Comparison of ENCODE assay signal across 8 cellular contexts in genomic region chr6:45445749-45446454, GRCh38.
A peak's percentile ranks its signal among the peaks of the same experiment; 100 is the strongest.
DNase-seq lines count a peak whose midpoint lies in the region; ATAC-seq, FAIRE-seq and TF ChIP-seq lines count a peak whose summit lies in the region.

No MANE protein-coding gene starts in this region.

- TF ChIP-seq CTCF in Calu3 (IDR thresholded peaks at IDR 0.05; ENCODE audit: unreplicated experiment) (no peak), endothelial cell of umbilical vein (IDR thresholded peaks at IDR 0.05; ENCODE audit: extremely low read depth in 1 of 2, insufficient read depth in 1 of 2, low read depth in 1 of 2, low read length in 2 of 2) (no peak), mesothelial cell of epicardium (IDR thresholded peaks at IDR 0.05; ENCODE audit: unreplicated experiment) (no peak)

- no peak overlapping the region for H3K4me3 ChIP-seq in Jurkat, Clone E6-1 (ENCODE audit: low read length)
- H3K4me3 ChIP-seq in endothelial cell of umbilical vein (replicated peaks in 1 of 3; ENCODE audit: insufficient read depth in 1 of 3, low read depth in 1 of 3, low read length in 3 of 3) (peak overlapping the region in 1 of 3 experiments; percentile 5), aorta (ENCODE audit: low read length in 2 of 2) (no peak overlapping the region)

- H3K27me3 ChIP-seq in endothelial cell of umbilical vein (ENCODE audit: control insufficient read depth in 2 of 2, insufficient read depth in 2 of 2, low read length in 2 of 2) (no peaks in the 10 kb centered on the region), aorta (ENCODE audit: control insufficient read depth in 1 of 2, insufficient read depth in 2 of 2, low read length in 1 of 2) (no peaks in the 10 kb centered on the region)

- peak; percentile 93 for FAIRE-seq in endothelial cell of umbilical vein (lab: Jason Lieb, UNC)

- no peaks in the 10 kb centered on the region for H4K20me1 ChIP-seq in endothelial cell of umbilical vein (replicated peaks; ENCODE audit: control insufficient read depth, extremely low read depth, insufficient read depth, low read length)

- H3K9me3 Mint-ChIP-seq in Calu3 (ENCODE audit: low read depth, unreplicated experiment): no peaks in the 10 kb centered on the region
- peaks cover 3% of the 10 kb centered on the region for H3K9me3 Mint-ChIP-seq in mesothelial cell of epicardium

- CTCF ChIA-PET in Calu3 (lab: Charles Lee) (interaction anchor here (0.6 to 1.1 kb wide), 2 partner anchors 21 to 39 kb away, joined by 4 read pairs; no protein-coding TSS in a partner anchor), endothelial cell of umbilical vein (lab: Charles Lee) (interaction anchor here (0.8 to 1.1 kb wide), 9 partner anchors 9 to 269 kb away, joined by 3 to 9 read pairs (median 5); partner anchors contain the start of gene SUPT3H)

- H3K4me2 ChIP-seq in endothelial cell of umbilical vein (ENCODE audit: insufficient read depth, low read length): peak overlapping the region; percentile 71

- H3K36me3 Mint-ChIP-seq in Calu3 (ENCODE audit: insufficient read depth, unreplicated experiment): peaks cover 7% of the 10 kb centered on the region
- no peaks in the 10 kb centered on the region for H3K36me3 Mint-ChIP-seq in mesothelial cell of epicardium

- WGBS in aorta, 2 donors: 11 to 12% methylated on average over 8 of the region's 8 CpGs

- H3K79me2 ChIP-seq in endothelial cell of umbilical vein (ENCODE audit: control insufficient read depth, insufficient read depth, low read length): no peaks in the 10 kb centered on the region

- H3K4me1 Mint-ChIP-seq in Calu3 (ENCODE audit: low read depth, unreplicated experiment): peaks cover 36% of the 10 kb centered on the region
- H3K4me1 Mint-ChIP-seq in mesothelial cell of epicardium: peaks cover 37% of the 10 kb centered on the region

- no peak for TF ChIP-seq POLR2A in endothelial cell of umbilical vein (IDR thresholded peaks at IDR 0.05; ENCODE audit: low read depth, low read length)

- no peaks in the 10 kb centered on the region for H3K9me1 ChIP-seq in endothelial cell of umbilical vein (replicated peaks; ENCODE audit: control insufficient read depth, extremely low read depth, insufficient read depth, low read length)

- POLR2A ChIA-PET in endothelial cell of umbilical vein (lab: Charles Lee): no interaction called here

- no peaks in the 10 kb centered on the region for H3K9me3 ChIP-seq in endothelial cell of umbilical vein (replicated peaks; ENCODE audit: control insufficient read depth, insufficient read depth, low read length)
- H3K9me3 ChIP-seq in aorta (ENCODE audit: control insufficient read depth, low read length): no peaks in the 10 kb centered on the region

- dilution Hi-C loops in endothelial cell of umbilical vein (cut with MboI; ENCODE audit: extremely low pct_ligation_motif_present, low sequenced_read_pairs): no loop called here

- peak overlapping the region; percentile 41 for H3K4me3 Mint-ChIP-seq in Calu3 (ENCODE audit: low read depth, unreplicated experiment)
- H3K4me3 Mint-ChIP-seq in mesothelial cell of epicardium: peak overlapping the region; percentile 46

- H3K9ac ChIP-seq in endothelial cell of umbilical vein (replicated peaks; ENCODE audit: extremely low read depth, insufficient read depth, low read length): peak overlapping the region; percentile 47

- H3K36me3 ChIP-seq in endothelial cell of umbilical vein (ENCODE audit: control insufficient read depth in 2 of 2, extremely low read depth in 1 of 2, insufficient read depth in 2 of 2, low read length in 2 of 2) (no peaks in the 10 kb centered on the region), aorta (ENCODE audit: control insufficient read depth in 1 of 2, insufficient read depth in 2 of 2, low read length in 1 of 2) (no peaks in the 10 kb centered on the region)

- H3K27ac ChIP-seq in endothelial cell of umbilical vein (ENCODE audit: insufficient read depth, low read depth, low read length) (peak overlapping the region; percentile 68), aorta (ENCODE audit: low read depth in 1 of 2, low read length in 2 of 2) (no peak overlapping the region)

- H3K27ac Mint-ChIP-seq in Calu3 (ENCODE audit: unreplicated experiment) (peak overlapping the region; percentile 91), mesothelial cell of epicardium (peak overlapping the region; percentile 74)

- BruUV-seq in Calu3 (replicated peaks; lab: Mats Ljungman, UMichigan) (no TSS peak), endothelial cell of umbilical vein (replicated peaks; lab: Mats Ljungman, UMichigan) (no TSS peak)

- peaks cover 33% of the 10 kb centered on the region for H3K4me1 ChIP-seq in endothelial cell of umbilical vein (ENCODE audit: control insufficient read depth, extremely low read depth, insufficient read depth, low read length)
- peaks cover 0 to 4% of the 10 kb centered on the region in 2 donors for H3K4me1 ChIP-seq in aorta (ENCODE audit: control insufficient read depth in 1 of 2, insufficient read depth in 2 of 2, low read length in 2 of 2)

- H2AFZ ChIP-seq in endothelial cell of umbilical vein (ENCODE audit: low read depth, low read length): no peak overlapping the region

- intact Hi-C loops in Calu3 (cut with micrococcal nuclease; ENCODE audit: unreplicated experiment): loop anchor here (2.0 to 5.0 kb wide), 2 partner anchors 57 to 161 kb away; no protein-coding TSS in a partner anchor
- intact Hi-C loops in endothelial cell of umbilical vein (cut with micrococcal nuclease): loop anchor here (1.0 kb wide), 6 partner anchors 8 to 204 kb away; no protein-coding TSS in a partner anchor
- intact Hi-C loops in aorta (cut with DNase I): no loop called here

- DNase-seq in Calu3 (peak; percentile 81), SKM-1 treated with dmso at 0.1 percent for 144 hours (lab: John Stamatoyannopoulos, UW; ENCODE audit: unreplicated experiment) (peak; percentile 96), endothelial cell of umbilical vein (ENCODE audit: low read depth, low spot score) (peak; percentile 99), mesothelial cell of epicardium (ENCODE audit: low spot score in 2 of 2, unreplicated experiment in 2 of 2) (peak in 1 of 2 experiments; percentile 42), aorta (peak in 1 of 2 donors; percentile 75), ecto neural progenitor cell (ENCODE audit: low spot score) (no peak)
- peak; percentile 55 for DNase-seq in Jurkat, Clone E6-1 (ENCODE audit: low read depth, low spot score)

- ATAC-seq in aorta (ENCODE audit: low FRiP score) (peak; percentile 87), HG02678 (IDR thresholded peaks at IDR 0.05; ENCODE audit: unreplicated experiment) (no peak)

- H3K27me3 Mint-ChIP-seq in Calu3 (ENCODE audit: unreplicated experiment) (no peaks in the 10 kb centered on the region), mesothelial cell of epicardium (ENCODE audit: low read depth) (no peaks in the 10 kb centered on the region)

TF ChIP-seq in endothelial cell of umbilical vein, 7 proteins besides CTCF, POLR2A, EP300 and RAD21:
- TF ChIP-seq EZH2 (IDR thresholded peaks at IDR 0.05; ENCODE audit: borderline replicate concordance, low read depth, low read length, severe bottlenecking) (no peak), POLR2AphosphoS5 (IDR thresholded peaks at IDR 0.05; ENCODE audit: insufficient read depth, low read depth, low read length) (peak; percentile 92), MYC (IDR thresholded peaks at IDR 0.05; ENCODE audit: low read depth, low read length) (peak; percentile 93), GATA2 (IDR thresholded peaks at IDR 0.05; ENCODE audit: insufficient read depth, insufficient read length, low read depth, low read length) (peak; percentile 74), JUN (IDR thresholded peaks at IDR 0.05; ENCODE audit: borderline replicate concordance, insufficient read depth, insufficient read length, low read depth) (peak; percentile 99), MAX (IDR thresholded peaks at IDR 0.05; ENCODE audit: insufficient read depth, insufficient read length) (peak; percentile 90), FOS (IDR thresholded peaks at IDR 0.05; ENCODE audit: borderline replicate concordance, insufficient read depth, low read length) (peak; percentile 89)
TF ChIP-seq in endothelial cell of umbilical vein: peak in this region for 6.

Comparison
In these comparisons a context has a peak if more than half of its experiments do, and no peak if none do; other contexts are left out.
1. intact Hi-C loops: an anchor here in Calu3 (2.0 to 5.0 kb wide) and endothelial cell of umbilical vein (1.0 kb wide); none called in aorta.